19 cellular contexts compared by ENCODE assay signal in genomic region chr1:238340989-238341388, GRCh38.
"Had no signal": no experiment of that assay in that cellular context is flagged by ENCODE, and none has a peak within 500 bp of the region (broad histone marks: within the 10 kb centered on the region; RNA-seq: fewer than 3 reads in every experiment).

No MANE protein-coding gene starts in this region.

- H3K4me1 ChIP-seq: breast epithelium, esophagus muscularis mucosa, heart left ventricle, prostate gland, upper lobe of left lung had no signal

- H3K36me3 ChIP-seq: breast epithelium, esophagus muscularis mucosa, heart left ventricle, prostate gland, right lobe of liver, upper lobe of left lung had no signal

- H3K27me3 ChIP-seq: breast epithelium, esophagus muscularis mucosa, heart left ventricle, right lobe of liver, upper lobe of left lung had no signal

- H3K9me3 ChIP-seq: prostate gland, right lobe of liver had no signal

- H3K27ac ChIP-seq: breast epithelium, esophagus muscularis mucosa, heart left ventricle, prostate gland, right lobe of liver, upper lobe of left lung had no signal

- DNase-seq: activated CD4-positive, CD25-positive, alpha-beta regulatory T cell treated with anti-CD3 and anti-CD28 coated beads, Interleukin-2, amount 50 U/mL, for 72 hours; activated CD8-positive, alpha-beta memory T cell treated with anti-CD3 and anti-CD28 coated beads, Interleukin-2, amount 50 U/mL, for 4 hours; activated CD8-positive, alpha-beta T cell treated with anti-CD3 and anti-CD28 coated beads for 36 hours; activated gamma-delta T cell treated with Interleukin-2 at 50 U/mL for 16 hours; activated naive CD8-positive, alpha-beta T cell treated with anti-CD3 and anti-CD28 coated beads for 36 hours; activated T-cell treated with anti-CD3 and anti-CD28 coated beads, Interleukin-2, amount 50 U/mL, for 72 hours; foreskin fibroblast; heart left ventricle; left ventricle myocardium superior; mesendoderm; right lobe of liver; stimulated activated CD4-positive, alpha-beta T cell treated with anti-CD3 and anti-CD28 coated beads, Interleukin-12 subunit alpha, Interleukin-12 subunit beta, amount 100 ng/mL, for 4 hours; stimulated activated naive CD4-positive, alpha-beta T cell treated with Interleukin-2 at 50 U/mL for 16 hours; upper lobe of left lung had no signal

- H3K4me3 ChIP-seq: breast epithelium, esophagus muscularis mucosa, heart left ventricle, prostate gland, right lobe of liver, upper lobe of left lung had no signal

- FAIRE-seq: endometrium, islet of Langerhans had no signal
